In the genomic region with DNA sequence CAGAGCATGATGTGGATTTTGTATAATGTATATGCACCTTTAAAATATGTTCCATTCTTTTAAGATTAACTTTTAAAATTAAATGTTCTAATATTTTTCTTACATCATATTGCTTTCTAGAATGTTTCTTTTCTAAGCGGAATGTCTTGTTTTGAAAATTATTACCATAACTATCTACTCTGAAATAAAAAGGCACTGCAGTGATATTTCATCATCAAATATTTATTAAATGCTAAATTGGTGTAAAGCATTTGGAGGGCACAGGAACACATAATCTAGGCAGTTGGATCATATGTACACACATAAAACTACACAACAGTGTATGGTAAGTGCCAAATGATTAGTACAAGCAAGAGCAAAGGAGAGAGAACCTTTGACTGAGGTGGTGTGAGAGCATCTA, we compare ENCODE assay signal across 1 cellular context.
TF ChIP-seq lines count a peak whose summit lies in the region.

No MANE protein-coding gene starts in this region.

TF ChIP-seq in HCT116, 20 proteins besides CTCF, POLR2A, EP300 and RAD21 (continued from another document):
- TF ChIP-seq ATF3 (IDR thresholded peaks at IDR 0.05) (no peak), JUND (IDR thresholded peaks at IDR 0.05) (no peak), SRF (IDR thresholded peaks at IDR 0.05; ENCODE audit: low read depth) (no peak), CBX3 (IDR thresholded peaks at IDR 0.05; ENCODE audit: low read depth) (no peak), EZH2phosphoT487 (IDR thresholded peaks at IDR 0.05; ENCODE audit: borderline replicate concordance) (no peak), EGR1 (IDR thresholded peaks at IDR 0.05; ENCODE audit: low read depth) (no peak)
- TF ChIP-seq, protein P1, sequence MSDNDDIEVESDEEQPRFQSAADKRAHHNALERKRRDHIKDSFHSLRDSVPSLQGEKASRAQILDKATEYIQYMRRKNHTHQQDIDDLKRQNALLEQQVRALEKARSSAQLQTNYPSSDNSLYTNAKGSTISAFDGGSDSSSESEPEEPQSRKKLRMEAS (IDR thresholded peaks at IDR 0.05) = no peak
TF ChIP-seq in HCT116: peak in this region for 0.
